ENCODE assay signal across 1 cellular context in the genomic region with DNA sequence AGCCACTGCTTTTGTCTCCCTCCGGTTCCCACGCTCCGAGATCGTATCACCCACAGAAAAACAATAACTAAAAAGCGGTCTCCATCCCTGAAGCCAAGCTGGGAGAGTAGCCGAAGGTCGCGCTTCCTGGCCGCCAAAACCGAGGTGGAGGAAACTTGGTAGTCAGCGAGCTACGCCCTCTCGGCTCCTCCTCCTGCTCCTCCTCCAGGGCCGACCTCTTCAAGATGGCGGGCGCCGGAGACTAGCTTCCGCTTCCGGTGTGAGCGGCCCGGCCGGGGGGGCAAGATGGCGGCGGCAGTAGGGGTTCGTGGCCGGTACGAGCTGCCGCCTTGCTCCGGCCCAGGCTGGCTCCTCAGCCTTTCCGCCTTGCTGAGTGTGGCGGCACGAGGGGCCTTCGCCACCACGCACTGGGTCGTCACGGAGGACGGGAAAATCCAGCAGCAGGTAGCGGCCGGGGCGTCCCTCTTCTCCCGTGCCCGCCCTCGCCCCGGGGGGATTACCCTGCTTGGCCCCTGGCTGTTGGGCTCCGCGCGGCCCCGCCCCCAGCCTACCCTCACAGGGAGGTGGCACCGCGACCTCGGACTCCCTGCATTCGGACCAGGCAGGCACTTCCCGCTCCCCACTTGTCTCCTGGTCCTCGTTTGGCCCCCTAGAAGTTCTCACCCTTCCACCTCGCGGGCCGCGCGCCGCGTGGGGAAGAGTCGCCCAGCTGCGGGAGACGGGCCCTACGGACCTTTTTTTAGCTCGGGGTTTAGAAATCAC.
TF ChIP-seq lines count a peak whose summit lies in the region.

A gene with protein sequence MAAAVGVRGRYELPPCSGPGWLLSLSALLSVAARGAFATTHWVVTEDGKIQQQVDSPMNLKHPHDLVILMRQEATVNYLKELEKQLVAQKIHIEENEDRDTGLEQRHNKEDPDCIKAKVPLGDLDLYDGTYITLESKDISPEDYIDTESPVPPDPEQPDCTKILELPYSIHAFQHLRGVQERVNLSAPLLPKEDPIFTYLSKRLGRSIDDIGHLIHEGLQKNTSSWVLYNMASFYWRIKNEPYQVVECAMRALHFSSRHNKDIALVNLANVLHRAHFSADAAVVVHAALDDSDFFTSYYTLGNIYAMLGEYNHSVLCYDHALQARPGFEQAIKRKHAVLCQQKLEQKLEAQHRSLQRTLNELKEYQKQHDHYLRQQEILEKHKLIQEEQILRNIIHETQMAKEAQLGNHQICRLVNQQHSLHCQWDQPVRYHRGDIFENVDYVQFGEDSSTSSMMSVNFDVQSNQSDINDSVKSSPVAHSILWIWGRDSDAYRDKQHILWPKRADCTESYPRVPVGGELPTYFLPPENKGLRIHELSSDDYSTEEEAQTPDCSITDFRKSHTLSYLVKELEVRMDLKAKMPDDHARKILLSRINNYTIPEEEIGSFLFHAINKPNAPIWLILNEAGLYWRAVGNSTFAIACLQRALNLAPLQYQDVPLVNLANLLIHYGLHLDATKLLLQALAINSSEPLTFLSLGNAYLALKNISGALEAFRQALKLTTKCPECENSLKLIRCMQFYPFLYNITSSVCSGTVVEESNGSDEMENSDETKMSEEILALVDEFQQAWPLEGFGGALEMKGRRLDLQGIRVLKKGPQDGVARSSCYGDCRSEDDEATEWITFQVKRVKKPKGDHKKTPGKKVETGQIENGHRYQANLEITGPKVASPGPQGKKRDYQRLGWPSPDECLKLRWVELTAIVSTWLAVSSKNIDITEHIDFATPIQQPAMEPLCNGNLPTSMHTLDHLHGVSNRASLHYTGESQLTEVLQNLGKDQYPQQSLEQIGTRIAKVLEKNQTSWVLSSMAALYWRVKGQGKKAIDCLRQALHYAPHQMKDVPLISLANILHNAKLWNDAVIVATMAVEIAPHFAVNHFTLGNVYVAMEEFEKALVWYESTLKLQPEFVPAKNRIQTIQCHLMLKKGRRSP (plus strand): TSS at position 251 of the 762 bp plus-strand sequence. CDS start 35 bp downstream, at position 286.

TF ChIP-seq in HepG2, 621 proteins besides CTCF, POLR2A, EP300 and RAD21 (continued from another document and continues in another):
- TF ChIP-seq, protein P1, sequence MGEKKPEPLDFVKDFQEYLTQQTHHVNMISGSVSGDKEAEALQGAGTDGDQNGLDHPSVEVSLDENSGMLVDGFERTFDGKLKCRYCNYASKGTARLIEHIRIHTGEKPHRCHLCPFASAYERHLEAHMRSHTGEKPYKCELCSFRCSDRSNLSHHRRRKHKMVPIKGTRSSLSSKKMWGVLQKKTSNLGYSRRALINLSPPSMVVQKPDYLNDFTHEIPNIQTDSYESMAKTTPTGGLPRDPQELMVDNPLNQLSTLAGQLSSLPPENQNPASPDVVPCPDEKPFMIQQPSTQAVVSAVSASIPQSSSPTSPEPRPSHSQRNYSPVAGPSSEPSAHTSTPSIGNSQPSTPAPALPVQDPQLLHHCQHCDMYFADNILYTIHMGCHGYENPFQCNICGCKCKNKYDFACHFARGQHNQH (CRISPR knock-in tag; IDR thresholded peaks at IDR 0.05), result peak; percentile 92
- TF ChIP-seq ZNF235 (CRISPR knock-in tag; IDR thresholded peaks at IDR 0.05; ENCODE audit: borderline replicate concordance), result peak; percentile 52; the same call in 1 of the 2 replicates
- peak; percentile 90 for TF ChIP-seq HDAC1 (CRISPR knock-in tag; IDR thresholded peaks at IDR 0.05)
- peak; percentile 91 for TF ChIP-seq ZNF501 (CRISPR knock-in tag; IDR thresholded peaks at IDR 0.05)
- no peak; the same call in 1 of the 2 replicates for TF ChIP-seq ZNF737 (CRISPR knock-in tag; IDR thresholded peaks at IDR 0.05; ENCODE audit: borderline replicate concordance)
- peak; percentile 64; the same call in 1 of the 2 replicates for TF ChIP-seq HCFC1 (IDR thresholded peaks at IDR 0.05; ENCODE audit: low read depth, low read length)
- peak; percentile 38; the same call in 1 of the 2 replicates for TF ChIP-seq SIN3B (IDR thresholded peaks at IDR 0.05; ENCODE audit: low read length)
- TF ChIP-seq MZF1 (CRISPR knock-in tag; IDR thresholded peaks at IDR 0.05; ENCODE audit: borderline replicate concordance), result 0 out of 2 replicates have a peak, but pooled peaks have one; percentile 74
- TF ChIP-seq SP140L (CRISPR knock-in tag; IDR thresholded peaks at IDR 0.05; ENCODE audit: borderline replicate concordance), result no peak
- TF ChIP-seq AHR (CRISPR knock-in tag; IDR thresholded peaks at IDR 0.05), result peak; percentile 83
- TF ChIP-seq, protein P2, sequence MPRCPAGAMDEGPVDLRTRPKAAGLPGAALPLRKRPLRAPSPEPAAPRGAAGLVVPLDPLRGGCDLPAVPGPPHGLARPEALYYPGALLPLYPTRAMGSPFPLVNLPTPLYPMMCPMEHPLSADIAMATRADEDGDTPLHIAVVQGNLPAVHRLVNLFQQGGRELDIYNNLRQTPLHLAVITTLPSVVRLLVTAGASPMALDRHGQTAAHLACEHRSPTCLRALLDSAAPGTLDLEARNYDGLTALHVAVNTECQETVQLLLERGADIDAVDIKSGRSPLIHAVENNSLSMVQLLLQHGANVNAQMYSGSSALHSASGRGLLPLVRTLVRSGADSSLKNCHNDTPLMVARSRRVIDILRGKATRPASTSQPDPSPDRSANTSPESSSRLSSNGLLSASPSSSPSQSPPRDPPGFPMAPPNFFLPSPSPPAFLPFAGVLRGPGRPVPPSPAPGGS (CRISPR knock-in tag; IDR thresholded peaks at IDR 0.05), result peak; percentile 62; the same call in 1 of the 2 replicates
- TF ChIP-seq PCBP1 (IDR thresholded peaks at IDR 0.05; ENCODE audit: borderline replicate concordance, low read depth, low read length), result no peak
- TF ChIP-seq, protein P3, sequence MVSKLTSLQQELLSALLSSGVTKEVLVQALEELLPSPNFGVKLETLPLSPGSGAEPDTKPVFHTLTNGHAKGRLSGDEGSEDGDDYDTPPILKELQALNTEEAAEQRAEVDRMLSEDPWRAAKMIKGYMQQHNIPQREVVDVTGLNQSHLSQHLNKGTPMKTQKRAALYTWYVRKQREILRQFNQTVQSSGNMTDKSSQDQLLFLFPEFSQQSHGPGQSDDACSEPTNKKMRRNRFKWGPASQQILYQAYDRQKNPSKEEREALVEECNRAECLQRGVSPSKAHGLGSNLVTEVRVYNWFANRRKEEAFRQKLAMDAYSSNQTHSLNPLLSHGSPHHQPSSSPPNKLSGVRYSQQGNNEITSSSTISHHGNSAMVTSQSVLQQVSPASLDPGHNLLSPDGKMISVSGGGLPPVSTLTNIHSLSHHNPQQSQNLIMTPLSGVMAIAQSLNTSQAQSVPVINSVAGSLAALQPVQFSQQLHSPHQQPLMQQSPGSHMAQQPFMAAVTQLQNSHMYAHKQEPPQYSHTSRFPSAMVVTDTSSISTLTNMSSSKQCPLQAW (CRISPR knock-in tag; IDR thresholded peaks at IDR 0.05), result peak; percentile 79
- TF ChIP-seq ZNF382 (CRISPR knock-in tag; IDR thresholded peaks at IDR 0.05; ENCODE audit: borderline replicate concordance), result no peak
- TF ChIP-seq PLRG1 (conservative IDR thresholded peaks at IDR 0.05), result no peak
- TF ChIP-seq, protein P4, sequence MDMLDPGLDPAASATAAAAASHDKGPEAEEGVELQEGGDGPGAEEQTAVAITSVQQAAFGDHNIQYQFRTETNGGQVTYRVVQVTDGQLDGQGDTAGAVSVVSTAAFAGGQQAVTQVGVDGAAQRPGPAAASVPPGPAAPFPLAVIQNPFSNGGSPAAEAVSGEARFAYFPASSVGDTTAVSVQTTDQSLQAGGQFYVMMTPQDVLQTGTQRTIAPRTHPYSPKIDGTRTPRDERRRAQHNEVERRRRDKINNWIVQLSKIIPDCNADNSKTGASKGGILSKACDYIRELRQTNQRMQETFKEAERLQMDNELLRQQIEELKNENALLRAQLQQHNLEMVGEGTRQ (IDR thresholded peaks at IDR 0.05; ENCODE audit: low read depth, low read length), result no peak
- TF ChIP-seq, protein P4 (CRISPR knock-in tag; IDR thresholded peaks at IDR 0.05; ENCODE audit: borderline replicate concordance), result peak; percentile 39; the same call in 1 of the 2 replicates
- 0 out of 2 replicates have a peak, but pooled peaks have one; percentile 2 for TF ChIP-seq CREB1 (IDR thresholded peaks at IDR 0.05)
- TF ChIP-seq CREB1 (CRISPR knock-in tag; IDR thresholded peaks at IDR 0.05), result peak; percentile 55; the same call in 1 of the 2 replicates
- TF ChIP-seq, protein P5, sequence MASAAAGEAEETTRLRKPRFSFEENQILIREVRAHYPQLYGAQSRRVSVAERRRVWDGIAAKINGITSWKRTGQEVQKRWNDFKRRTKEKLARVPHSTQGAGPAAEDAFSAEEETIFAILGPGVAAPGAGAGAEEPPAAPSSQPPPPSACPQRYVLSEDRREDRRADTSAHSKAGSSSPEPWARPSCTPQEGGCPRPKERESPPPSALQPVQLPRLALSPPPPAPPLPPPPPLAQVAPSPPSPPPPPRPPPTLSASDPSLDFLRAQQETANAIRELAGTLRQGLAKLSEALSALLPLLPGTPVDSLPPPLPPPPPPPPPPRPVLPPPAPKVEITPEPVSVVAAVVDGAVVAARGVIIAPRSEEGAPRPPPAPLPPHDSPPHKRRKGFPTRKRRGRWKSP (CRISPR knock-in tag; IDR thresholded peaks at IDR 0.05), result peak; percentile 74
- TF ChIP-seq, protein P6, sequence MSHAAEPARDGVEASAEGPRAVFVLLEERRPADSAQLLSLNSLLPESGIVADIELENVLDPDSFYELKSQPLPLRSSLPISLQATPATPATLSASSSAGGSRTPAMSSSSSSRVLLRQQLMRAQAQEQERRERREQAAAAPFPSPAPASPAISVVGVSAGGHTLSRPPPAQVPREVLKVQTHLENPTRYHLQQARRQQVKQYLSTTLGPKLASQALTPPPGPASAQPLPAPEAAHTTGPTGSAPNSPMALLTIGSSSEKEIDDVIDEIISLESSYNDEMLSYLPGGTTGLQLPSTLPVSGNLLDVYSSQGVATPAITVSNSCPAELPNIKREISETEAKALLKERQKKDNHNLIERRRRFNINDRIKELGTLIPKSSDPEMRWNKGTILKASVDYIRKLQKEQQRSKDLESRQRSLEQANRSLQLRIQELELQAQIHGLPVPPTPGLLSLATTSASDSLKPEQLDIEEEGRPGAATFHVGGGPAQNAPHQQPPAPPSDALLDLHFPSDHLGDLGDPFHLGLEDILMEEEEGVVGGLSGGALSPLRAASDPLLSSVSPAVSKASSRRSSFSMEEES (CRISPR knock-in tag; IDR thresholded peaks at IDR 0.05), result peak; percentile 38
- TF ChIP-seq, protein P7, sequence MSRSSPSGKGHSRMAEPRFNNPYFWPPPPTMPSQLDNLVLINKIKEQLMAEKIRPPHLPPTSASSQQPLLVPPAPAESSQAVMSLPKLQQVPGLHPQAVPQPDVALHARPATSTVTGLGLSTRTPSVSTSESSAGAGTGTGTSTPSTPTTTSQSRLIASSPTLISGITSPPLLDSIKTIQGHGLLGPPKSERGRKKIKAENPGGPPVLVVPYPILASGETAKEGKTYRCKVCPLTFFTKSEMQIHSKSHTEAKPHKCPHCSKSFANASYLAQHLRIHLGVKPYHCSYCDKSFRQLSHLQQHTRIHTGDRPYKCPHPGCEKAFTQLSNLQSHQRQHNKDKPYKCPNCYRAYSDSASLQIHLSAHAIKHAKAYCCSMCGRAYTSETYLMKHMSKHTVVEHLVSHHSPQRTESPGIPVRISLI (CRISPR knock-in tag; IDR thresholded peaks at IDR 0.05; ENCODE audit: borderline replicate concordance), result no peak
- TF ChIP-seq, protein P8, sequence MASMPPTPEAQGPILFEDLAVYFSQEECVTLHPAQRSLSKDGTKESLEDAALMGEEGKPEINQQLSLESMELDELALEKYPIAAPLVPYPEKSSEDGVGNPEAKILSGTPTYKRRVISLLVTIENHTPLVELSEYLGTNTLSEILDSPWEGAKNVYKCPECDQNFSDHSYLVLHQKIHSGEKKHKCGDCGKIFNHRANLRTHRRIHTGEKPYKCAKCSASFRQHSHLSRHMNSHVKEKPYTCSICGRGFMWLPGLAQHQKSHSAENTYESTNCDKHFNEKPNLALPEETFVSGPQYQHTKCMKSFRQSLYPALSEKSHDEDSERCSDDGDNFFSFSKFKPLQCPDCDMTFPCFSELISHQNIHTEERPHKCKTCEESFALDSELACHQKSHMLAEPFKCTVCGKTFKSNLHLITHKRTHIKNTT (CRISPR knock-in tag; IDR thresholded peaks at IDR 0.05), result no peak
- TF ChIP-seq, protein P9, sequence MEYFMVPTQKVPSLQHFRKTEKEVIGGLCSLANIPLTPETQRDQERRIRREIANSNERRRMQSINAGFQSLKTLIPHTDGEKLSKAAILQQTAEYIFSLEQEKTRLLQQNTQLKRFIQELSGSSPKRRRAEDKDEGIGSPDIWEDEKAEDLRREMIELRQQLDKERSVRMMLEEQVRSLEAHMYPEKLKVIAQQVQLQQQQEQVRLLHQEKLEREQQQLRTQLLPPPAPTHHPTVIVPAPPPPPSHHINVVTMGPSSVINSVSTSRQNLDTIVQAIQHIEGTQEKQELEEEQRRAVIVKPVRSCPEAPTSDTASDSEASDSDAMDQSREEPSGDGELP (IDR thresholded peaks at IDR 0.05; ENCODE audit: borderline replicate concordance, low read depth), result peak; percentile 30; the same call in 1 of the 2 replicates
- TF ChIP-seq FOXP1 (IDR thresholded peaks at IDR 0.05), result no peak
- TF ChIP-seq FOXP1 (CRISPR knock-in tag; IDR thresholded peaks at IDR 0.05), result no peak
- 0 out of 2 replicates have a peak, but pooled peaks have one; percentile 25 for TF ChIP-seq NFATC3 (CRISPR knock-in tag; IDR thresholded peaks at IDR 0.05)
- peak; percentile 60; the same call in 1 of the 2 replicates for TF ChIP-seq ZNF569 (CRISPR knock-in tag; IDR thresholded peaks at IDR 0.05; ENCODE audit: borderline replicate concordance)
- TF ChIP-seq ZNF543 (CRISPR knock-in tag; IDR thresholded peaks at IDR 0.05), result peak; percentile 94
- TF ChIP-seq NFKB2 (CRISPR knock-in tag; IDR thresholded peaks at IDR 0.05; ENCODE audit: borderline replicate concordance), result peak; percentile 70; the same call in 1 of the 2 replicates
- TF ChIP-seq ZFP82 (CRISPR knock-in tag; IDR thresholded peaks at IDR 0.05; ENCODE audit: borderline replicate concordance), result peak; percentile 47; the same call in 1 of the 2 replicates
- peak; percentile 70 for TF ChIP-seq HNRNPK (IDR thresholded peaks at IDR 0.05; ENCODE audit: low read depth, low read length, poor library complexity, severe bottlenecking)
- TF ChIP-seq ARHGAP35 (CRISPR knock-in tag; IDR thresholded peaks at IDR 0.05; ENCODE audit: borderline replicate concordance), result no peak; the same call in 1 of the 2 replicates
- no peak for TF ChIP-seq ARNT (IDR thresholded peaks at IDR 0.05)
- TF ChIP-seq FOXO1 (CRISPR knock-in tag; IDR thresholded peaks at IDR 0.05), result peak; percentile 18; the same call in 1 of the 2 replicates
- no peak for TF ChIP-seq ATAD3A (CRISPR knock-in tag; IDR thresholded peaks at IDR 0.05)
- TF ChIP-seq, protein P10, sequence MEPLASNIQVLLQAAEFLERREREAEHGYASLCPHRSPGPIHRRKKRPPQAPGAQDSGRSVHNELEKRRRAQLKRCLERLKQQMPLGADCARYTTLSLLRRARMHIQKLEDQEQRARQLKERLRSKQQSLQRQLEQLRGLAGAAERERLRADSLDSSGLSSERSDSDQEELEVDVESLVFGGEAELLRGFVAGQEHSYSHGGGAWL (CRISPR knock-in tag; IDR thresholded peaks at IDR 0.05), result peak; percentile 65
- TF ChIP-seq, protein P11, sequence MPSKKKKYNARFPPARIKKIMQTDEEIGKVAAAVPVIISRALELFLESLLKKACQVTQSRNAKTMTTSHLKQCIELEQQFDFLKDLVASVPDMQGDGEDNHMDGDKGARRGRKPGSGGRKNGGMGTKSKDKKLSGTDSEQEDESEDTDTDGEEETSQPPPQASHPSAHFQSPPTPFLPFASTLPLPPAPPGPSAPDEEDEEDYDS (CRISPR knock-in tag; IDR thresholded peaks at IDR 0.05), result peak; percentile 80
- TF ChIP-seq THAP11 (CRISPR knock-in tag; IDR thresholded peaks at IDR 0.05), result peak; percentile 93
- no peak for TF ChIP-seq ATF1 (CRISPR knock-in tag; IDR thresholded peaks at IDR 0.05)
- peak; percentile 77 for TF ChIP-seq SAP130 (CRISPR knock-in tag; IDR thresholded peaks at IDR 0.05; ENCODE audit: low read depth)
